1 cellular context compared by ENCODE assay signal in genomic region chr13:20534038-20534608, GRCh38.
TF ChIP-seq lines count a peak whose summit lies in the region.

No MANE protein-coding gene starts in this region.

TF ChIP-seq in HepG2, 621 proteins besides CTCF, POLR2A, EP300 and RAD21 (continued from another document and continues in another):
- TF ChIP-seq POGZ (CRISPR knock-in tag; IDR thresholded peaks at IDR 0.05) (peak; percentile 58), SOX13 (IDR thresholded peaks at IDR 0.05) (0 out of 2 replicates have a peak, but pooled peaks have one; percentile 32), SOX13 (CRISPR knock-in tag; conservative IDR thresholded peaks at IDR 0.05 in 1 of 2, IDR thresholded peaks at IDR 0.05 in 1 of 2) (peak in 1 of 2 experiments; percentile 73; a peak in 2 of 4 replicates), TCF7 (IDR thresholded peaks at IDR 0.05; ENCODE audit: low read depth) (peak; percentile 82), PATZ1 (CRISPR knock-in tag; IDR thresholded peaks at IDR 0.05) (peak; percentile 69; the same call in 1 of the 2 replicates), MTA3 (CRISPR knock-in tag; IDR thresholded peaks at IDR 0.05) (no peak), RXRA (CRISPR knock-in tag; IDR thresholded peaks at IDR 0.05) (peak; percentile 32; the same call in 1 of the 2 replicates), ZNF503 (CRISPR knock-in tag; IDR thresholded peaks at IDR 0.05) (0 out of 2 replicates have a peak, but pooled peaks have one; percentile 30), HNF4G (IDR thresholded peaks at IDR 0.05; ENCODE audit: borderline replicate concordance, low read depth, low read length) (peak; percentile 75; the same call in 1 of the 2 replicates), HNF4G (CRISPR knock-in tag; IDR thresholded peaks at IDR 0.05; ENCODE audit: borderline replicate concordance, low read depth) (no peak), SOX6 (IDR thresholded peaks at IDR 0.05) (no peak), SOX6 (CRISPR knock-in tag; IDR thresholded peaks at IDR 0.05) (peak; percentile 41), ISL2 (CRISPR knock-in tag; IDR thresholded peaks at IDR 0.05) (peak; percentile 67), NR2F6 (IDR thresholded peaks at IDR 0.05) (peak; percentile 65; the same call in 1 of the 2 replicates), NR2F6 (CRISPR knock-in tag; IDR thresholded peaks at IDR 0.05) (0 out of 2 replicates have a peak, but pooled peaks have one; percentile 20), HNF4A (CRISPR knock-in tag; IDR thresholded peaks at IDR 0.05) (peak; percentile 81), ZNF646 (CRISPR knock-in tag; IDR thresholded peaks at IDR 0.05) (no peak), ZNF280D (CRISPR knock-in tag; IDR thresholded peaks at IDR 0.05) (peak; percentile 98), ZNF556 (CRISPR knock-in tag; IDR thresholded peaks at IDR 0.05; ENCODE audit: borderline replicate concordance) (0 out of 2 replicates have a peak, but pooled peaks have one; percentile 27), ZNF530 (CRISPR knock-in tag; IDR thresholded peaks at IDR 0.05; ENCODE audit: low read depth) (no peak), ZNF12 (CRISPR knock-in tag; IDR thresholded peaks at IDR 0.05) (peak; percentile 44; the same call in 1 of the 2 replicates), GLI4 (CRISPR knock-in tag; IDR thresholded peaks at IDR 0.05; ENCODE audit: borderline replicate concordance) (no peak), ZNF687 (CRISPR knock-in tag; IDR thresholded peaks at IDR 0.05) (peak; percentile 23; the same call in 1 of the 2 replicates), ZMYM4 (CRISPR knock-in tag; IDR thresholded peaks at IDR 0.05) (peak; percentile 86), CBX5 (CRISPR knock-in tag; IDR thresholded peaks at IDR 0.05; ENCODE audit: borderline replicate concordance) (peak; percentile 52; the same call in 1 of the 2 replicates), ARNT2 (CRISPR knock-in tag; IDR thresholded peaks at IDR 0.05; ENCODE audit: low read depth) (no peak), TRIM24 (CRISPR knock-in tag; IDR thresholded peaks at IDR 0.05) (peak; percentile 91; the same call in 1 of the 2 replicates), ZNF512 (CRISPR knock-in tag; IDR thresholded peaks at IDR 0.05) (no peak), ZNF747 (CRISPR knock-in tag; IDR thresholded peaks at IDR 0.05; ENCODE audit: borderline replicate concordance) (no peak), FOXP4 (CRISPR knock-in tag; IDR thresholded peaks at IDR 0.05) (peak; percentile 35), GATAD2A (CRISPR knock-in tag; IDR thresholded peaks at IDR 0.05) (peak; percentile 36; the same call in 1 of the 2 replicates), PITX1 (CRISPR knock-in tag; IDR thresholded peaks at IDR 0.05) (0 out of 2 replicates have a peak, but pooled peaks have one; percentile 28), ZNF496 (CRISPR knock-in tag; IDR thresholded peaks at IDR 0.05; ENCODE audit: insufficient replicate concordance) (no peak), RARA (CRISPR knock-in tag; IDR thresholded peaks at IDR 0.05) (0 out of 2 replicates have a peak, but pooled peaks have one; percentile 39)
